ENCODE assay signal across 10 cellular contexts in genomic region chr19:21610787-21611186, GRCh38.
"Had no signal": no experiment of that assay in that cellular context is flagged by ENCODE, and none has a peak within 500 bp of the region (broad histone marks: within the 10 kb centered on the region; RNA-seq: fewer than 3 reads in every experiment).

No MANE protein-coding gene starts in this region.

- H3K4me3 Mint-ChIP-seq: HFFc6 had no signal

- ATAC-seq: HCT116 had no signal

- H3K36me3 ChIP-seq: HAP-1 had no signal

- DNase-seq: GM23248, GOT3, H7, HFFc6, IMR-90, KBM-7 had no signal

- H3K4me3 ChIP-seq: GM23248, HAP-1 had no signal

- H3K4me2 ChIP-seq: KMS-11 had no signal

- H3K9me3 ChIP-seq: HAP-1 had no signal

- H2AFZ ChIP-seq: GM23248 had no signal

- H3K4me1 ChIP-seq: HAP-1 had no signal

- H3K27ac Mint-ChIP-seq: HFFc6 had no signal

- H3K27ac ChIP-seq: GM23248, KMS-11 had no signal

- H3K9ac ChIP-seq: GM23248, KMS-11 had no signal

- FAIRE-seq: HTR-8/SVneo had no signal
